ENCODE assay signal across 17 cellular contexts in the genomic region with DNA sequence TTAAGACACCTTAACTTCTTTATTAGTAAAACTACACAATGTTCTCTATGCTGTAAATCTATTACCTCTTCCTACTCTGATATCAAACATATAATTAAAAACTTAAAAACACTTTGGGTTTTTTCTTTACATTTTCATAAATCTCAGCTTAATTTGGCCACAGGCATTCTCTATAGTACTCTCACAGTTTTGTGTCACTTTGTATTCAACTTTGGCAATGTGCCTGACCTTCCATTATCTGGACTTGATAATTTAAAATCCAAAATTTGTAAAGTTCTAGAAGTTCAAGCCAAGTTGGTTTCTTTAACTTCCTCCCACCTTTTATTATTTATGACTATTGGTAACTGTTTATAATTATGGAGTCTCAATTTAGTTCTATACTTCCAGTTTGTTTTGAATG. TPM values are rescaled to one million over a fixed set of nuclear protein-coding genes. Genes with fewer than 3 reads are reported as not detected.
DNase-seq lines count a peak whose midpoint lies in the region; ATAC-seq and TF ChIP-seq lines count a peak whose summit lies in the region.
"Had no signal": no experiment of that assay in that cellular context is flagged by ENCODE, and none has a peak within 500 bp of the region (broad histone marks: within the 10 kb centered on the region; RNA-seq: fewer than 3 reads in every experiment).

No MANE protein-coding gene starts in this region.

- no peaks in the 10 kb centered on the region for H3K27me3 Mint-ChIP-seq in activated naive CD8-positive, alpha-beta T cell treated with anti-CD3 and anti-CD28 coated beads for 36 hours
- H3K27me3 Mint-ChIP-seq: CD4-positive, alpha-beta T cell had no signal

- H4K20me1 ChIP-seq in smooth muscle cell (ENCODE audit: low read depth), result peaks cover 3% of the 10 kb centered on the region

- H3K9me3 Mint-ChIP-seq in activated naive CD8-positive, alpha-beta T cell treated with anti-CD3 and anti-CD28 coated beads for 36 hours, result no peaks in the 10 kb centered on the region
- H3K9me3 Mint-ChIP-seq: CD4-positive, alpha-beta T cell; HFFc6 had no signal

- peaks cover 12% of the 10 kb centered on the region for H3K79me2 ChIP-seq in smooth muscle cell (ENCODE audit: low read depth)

- ATAC-seq in heart left ventricle, result no peak
- ATAC-seq in Right ventricle myocardium inferior, result no peak
- ATAC-seq: HepG2 had no signal

- H3F3A ChIP-seq in smooth muscle cell (ENCODE audit: low read depth), result peaks cover 8% of the 10 kb centered on the region

- H3K36me3 ChIP-seq in heart left ventricle, result peaks cover 0 to 7% (median 0%) of the 10 kb centered on the region in 9 donors
- no peaks in the 10 kb centered on the region for H3K36me3 ChIP-seq in smooth muscle cell (ENCODE audit: low read depth)
- H3K36me3 ChIP-seq: MG63, Peyer's patch had no signal

- H3K4me3 ChIP-seq in heart left ventricle (no peak overlapping the region), smooth muscle cell (no peak overlapping the region)
- H3K4me3 ChIP-seq: MG63, Peyer's patch had no signal

- H3K4me1 ChIP-seq in heart left ventricle (peaks cover 3 to 62% (median 41%) of the 10 kb centered on the region in 12 donors), smooth muscle cell (ENCODE audit: low read depth) (peaks cover 18% of the 10 kb centered on the region)
- H3K4me1 ChIP-seq: Peyer's patch had no signal

- H3K27me3 ChIP-seq in heart left ventricle (no peaks in the 10 kb centered on the region), smooth muscle cell (ENCODE audit: low read depth) (no peaks in the 10 kb centered on the region)
- H3K27me3 ChIP-seq: MG63, Peyer's patch had no signal

- H3K9me3 ChIP-seq in heart left ventricle (no peaks in the 10 kb centered on the region), smooth muscle cell (replicated peaks; ENCODE audit: low read depth) (no peaks in the 10 kb centered on the region)
- H3K9me3 ChIP-seq: MG63, Peyer's patch had no signal

- H3K36me3 Mint-ChIP-seq in activated naive CD8-positive, alpha-beta T cell treated with anti-CD3 and anti-CD28 coated beads for 36 hours, result peaks cover 23% of the 10 kb centered on the region

- no peak for TF ChIP-seq POLR2A in heart left ventricle (IDR thresholded peaks at IDR 0.05)

- H2AFZ ChIP-seq in smooth muscle cell (ENCODE audit: low read depth), result no peak overlapping the region

- H3K27ac ChIP-seq in heart left ventricle (peak overlapping the region in 11 of 12 donors; percentile 3 to 66 (median 43)), smooth muscle cell (ENCODE audit: low read depth) (peak overlapping the region; percentile 7)
- H3K27ac ChIP-seq: Peyer's patch had no signal

- no peak overlapping the region for H3K9ac ChIP-seq in smooth muscle cell (ENCODE audit: low read depth)

- H3K4me1 Mint-ChIP-seq in activated naive CD8-positive, alpha-beta T cell treated with anti-CD3 and anti-CD28 coated beads for 36 hours, result peaks cover 52% of the 10 kb centered on the region

- no peak for TF ChIP-seq CTCF in heart left ventricle (IDR thresholded peaks at IDR 0.05)
- no peak for TF ChIP-seq CTCF in smooth muscle cell (IDR thresholded peaks at IDR 0.05; ENCODE audit: borderline replicate concordance, insufficient read depth, poor library complexity, severe bottlenecking)

- no peak overlapping the region for H3K4me3 Mint-ChIP-seq in activated naive CD8-positive, alpha-beta T cell treated with anti-CD3 and anti-CD28 coated beads for 36 hours
- H3K4me3 Mint-ChIP-seq: CD4-positive, alpha-beta T cell; HFFc6 had no signal

- no peak overlapping the region for H3K4me2 ChIP-seq in smooth muscle cell

- no peak for DNase-seq in heart left ventricle
- no peak for DNase-seq in Right ventricle myocardium inferior (ENCODE audit: missing footprints)
- DNase-seq in NCI-H69 (lab: John Stamatoyannopoulos, UW), result peak; percentile 52
- DNase-seq in activated naive CD8-positive, alpha-beta T cell treated with anti-CD3 and anti-CD28 coated beads for 36 hours, result no peak
- DNase-seq in smooth muscle cell (lab: John Stamatoyannopoulos, UW; ENCODE audit: unreplicated experiment), result no peak
- no peak for DNase-seq in OCI-M1 (lab: John Stamatoyannopoulos, UW)
- DNase-seq in SIG-M5 (lab: John Stamatoyannopoulos, UW), result no peak
- DNase-seq: Calu3; CD4-positive, alpha-beta T cell; HFFc6; KG1; MG63; NCI-H1092; NCI-H2081 treated with DMSO at 0.1 percent for 48 hours; NCI-H510A treated with DMSO at 0.1 percent for 48 hours; Peyer's patch had no signal

- H3K27ac Mint-ChIP-seq in activated naive CD8-positive, alpha-beta T cell treated with anti-CD3 and anti-CD28 coated beads for 36 hours, result peak overlapping the region; percentile 97
- H3K27ac Mint-ChIP-seq: CD4-positive, alpha-beta T cell had no signal

- intact Hi-C loops in heart left ventricle (cut with DNase I), result loop anchor here in 3 of 10 donors (10.0 kb wide), 2 partner anchors 190 to 240 kb away; no protein-coding TSS in a partner anchor
- intact Hi-C loops in Right ventricle myocardium inferior (cut with DNase I), result loop anchor here (5.0 kb wide), 1 partner anchor 43 kb away; no protein-coding TSS in a partner anchor

RNA-seq across cellular contexts. Expression of gene VWA8, which starts 46.4 kb away (rescaled TPM):
- total RNA-seq in heart left ventricle (10 to 100 TPM; 33.4 to 64.1 (median 50.9) TPM), Right ventricle myocardium inferior (40.1 TPM), smooth muscle cell (14.4 and 17.2 TPM in 2 replicates)
- polyA plus RNA-seq in heart left ventricle (10 to 100 TPM; 12.1 to 16.7 TPM), smooth muscle cell (2.6 and 3.6 TPM in 2 replicates)
- total RNA-seq in activated naive CD8-positive, alpha-beta T cell treated with anti-CD3 and anti-CD28 coated beads for 36 hours, result 10 to 100 TPM; 22.6 to 23.1 TPM
